ENCODE assay signal across 16 cellular contexts in the genomic region with DNA sequence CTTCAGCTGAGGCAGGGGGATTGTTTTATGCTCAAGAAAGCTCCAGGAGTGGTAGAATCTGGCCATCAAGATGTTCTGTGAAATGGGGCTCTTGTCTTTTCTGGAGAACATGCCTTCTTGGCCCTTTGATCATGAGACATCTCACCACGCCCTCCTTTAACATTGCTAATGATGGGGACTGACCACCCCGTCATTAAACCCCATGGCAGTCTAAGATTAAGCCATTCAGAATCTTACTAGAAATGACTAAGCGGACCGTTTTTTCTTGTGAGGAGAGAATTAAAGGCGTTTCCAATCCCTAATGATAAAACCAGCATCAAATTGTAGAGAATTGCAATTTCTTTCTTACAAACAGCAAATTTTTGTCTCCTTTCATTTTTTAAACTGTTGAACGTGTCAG.
DNase-seq lines count a peak whose midpoint lies in the region; ATAC-seq and TF ChIP-seq lines count a peak whose summit lies in the region.
"Had no signal": no experiment of that assay in that cellular context is flagged by ENCODE, and none has a peak within 500 bp of the region (broad histone marks: within the 10 kb centered on the region; RNA-seq: fewer than 3 reads in every experiment).

No MANE protein-coding gene starts in this region.

- H3K27me3 ChIP-seq in heart right ventricle (peaks cover 0 to 4% (median 0%) of the 10 kb centered on the region in 7 donors), esophagus (ENCODE audit: control insufficient read depth in 1 of 2, insufficient read depth in 2 of 2, low read length in 2 of 2) (no peaks in the 10 kb centered on the region)

- no peaks in the 10 kb centered on the region for H3K27me3 Mint-ChIP-seq in osteocyte (ENCODE audit: unreplicated experiment)
- peaks cover 88% of the 10 kb centered on the region for H3K27me3 Mint-ChIP-seq in stimulated activated naive CD8-positive, alpha-beta T cell treated with anti-CD3 and anti-CD28 coated beads, Interleukin-15, amount 100 ng/mL, for 72 hours

- peak overlapping the region; percentile 98 for H3K27ac Mint-ChIP-seq in osteocyte (ENCODE audit: unreplicated experiment)
- no peak overlapping the region for H3K27ac Mint-ChIP-seq in stimulated activated naive CD8-positive, alpha-beta T cell treated with anti-CD3 and anti-CD28 coated beads, Interleukin-15, amount 100 ng/mL, for 72 hours
- H3K27ac Mint-ChIP-seq: activated CD4-positive, alpha-beta memory T cell treated with anti-CD3 and anti-CD28 coated beads for 36 hours; activated naive CD4-positive, alpha-beta T cell treated with anti-CD3 and anti-CD28 coated beads for 36 hours; naive thymus-derived CD4-positive, alpha-beta T cell; stimulated activated memory B cell treated with anti-CD40 and anti-IgM and Interleukin-4, amounts not matched to agents 10 μg/mL and 1 μg/mL and 100 μg/mL, for 72 hours had no signal

- TF ChIP-seq CTCF in heart right ventricle (IDR thresholded peaks at IDR 0.05) = no peak
- TF ChIP-seq CTCF in osteocyte (IDR thresholded peaks at IDR 0.05) = no peak

- no peak overlapping the region for H3K4me3 Mint-ChIP-seq in osteocyte (ENCODE audit: unreplicated experiment)
- no peak overlapping the region for H3K4me3 Mint-ChIP-seq in stimulated activated naive CD8-positive, alpha-beta T cell treated with anti-CD3 and anti-CD28 coated beads, Interleukin-15, amount 100 ng/mL, for 72 hours
- H3K4me3 Mint-ChIP-seq: activated CD4-positive, alpha-beta memory T cell treated with anti-CD3 and anti-CD28 coated beads for 36 hours; activated naive CD4-positive, alpha-beta T cell treated with anti-CD3 and anti-CD28 coated beads for 36 hours; naive thymus-derived CD4-positive, alpha-beta T cell; stimulated activated memory B cell treated with anti-CD40 and anti-IgM and Interleukin-4, amounts not matched to agents 10 μg/mL and 1 μg/mL and 100 μg/mL, for 72 hours had no signal

- no peaks in the 10 kb centered on the region for H3K9me3 ChIP-seq in heart right ventricle
- H3K9me3 ChIP-seq in esophagus (ENCODE audit: control insufficient read depth in 2 of 2, insufficient read depth in 1 of 2, low read depth in 1 of 2, low read length in 1 of 2) = no peaks in the 10 kb centered on the region

- peaks cover 98% of the 10 kb centered on the region for H3K4me1 Mint-ChIP-seq in osteocyte (ENCODE audit: unreplicated experiment)
- no peaks in the 10 kb centered on the region for H3K4me1 Mint-ChIP-seq in stimulated activated naive CD8-positive, alpha-beta T cell treated with anti-CD3 and anti-CD28 coated beads, Interleukin-15, amount 100 ng/mL, for 72 hours
- H3K4me1 Mint-ChIP-seq: stimulated activated memory B cell treated with anti-CD40 and anti-IgM and Interleukin-4, amounts not matched to agents 10 μg/mL and 1 μg/mL and 100 μg/mL, for 72 hours had no signal

- no peaks in the 10 kb centered on the region for H3K9me3 Mint-ChIP-seq in osteocyte (ENCODE audit: unreplicated experiment)
- no peaks in the 10 kb centered on the region for H3K9me3 Mint-ChIP-seq in stimulated activated naive CD8-positive, alpha-beta T cell treated with anti-CD3 and anti-CD28 coated beads, Interleukin-15, amount 100 ng/mL, for 72 hours
- H3K9me3 Mint-ChIP-seq: activated CD4-positive, alpha-beta memory T cell treated with anti-CD3 and anti-CD28 coated beads for 36 hours; activated naive CD4-positive, alpha-beta T cell treated with anti-CD3 and anti-CD28 coated beads for 36 hours; stimulated activated memory B cell treated with anti-CD40 and anti-IgM and Interleukin-4, amounts not matched to agents 10 μg/mL and 1 μg/mL and 100 μg/mL, for 72 hours had no signal

- ATAC-seq in heart right ventricle (peak in 1 of 8 donors; percentile 4), Right ventricle myocardium superior (ENCODE audit: poor library complexity) (no peak)
- ATAC-seq in stimulated activated naive CD8-positive, alpha-beta T cell treated with anti-CD3 and anti-CD28 coated beads, Interleukin-15, amount 100 ng/mL, for 72 hours = no peak
- ATAC-seq: K562; naive thymus-derived CD4-positive, alpha-beta T cell; stimulated activated memory B cell treated with anti-CD40 and anti-IgM and Interleukin-4, amounts not matched to agents 10 μg/mL and 1 μg/mL and 100 μg/mL, for 72 hours had no signal

- H3K4me1 ChIP-seq in heart right ventricle (peaks cover 13 to 90% (median 76%) of the 10 kb centered on the region in 9 donors), esophagus (ENCODE audit: control insufficient read depth in 2 of 2, insufficient read depth in 2 of 2, low read length in 1 of 2) (no peaks in the 10 kb centered on the region), urinary bladder (ENCODE audit: insufficient read depth) (no peaks in the 10 kb centered on the region)

- WGBS in heart right ventricle, 2 donors = 64 to 69% methylated on average over 6 of the region's 6 CpGs
- 54 to 62% methylated on average over 6 of the region's 6 CpGs for WGBS in esophagus, 2 donors
- 43% methylated on average over 6 of the region's 6 CpGs for WGBS in urinary bladder

- peaks cover 24% of the 10 kb centered on the region for H3K36me3 Mint-ChIP-seq in osteocyte (ENCODE audit: unreplicated experiment)
- H3K36me3 Mint-ChIP-seq: activated CD4-positive, alpha-beta memory T cell treated with anti-CD3 and anti-CD28 coated beads for 36 hours; naive thymus-derived CD4-positive, alpha-beta T cell; stimulated activated memory B cell treated with anti-CD40 and anti-IgM and Interleukin-4, amounts not matched to agents 10 μg/mL and 1 μg/mL and 100 μg/mL, for 72 hours had no signal

- peak overlapping the region; percentile 69 to 94 (median 81) for H3K27ac ChIP-seq in heart right ventricle
- peak overlapping the region; percentile 73 to 86 for H3K27ac ChIP-seq in esophagus (ENCODE audit: low read depth in 2 of 2, low read length in 1 of 2)
- H3K27ac ChIP-seq in urinary bladder (ENCODE audit: low read depth) = peak overlapping the region; percentile 84

- DNase-seq in heart right ventricle (no peak), Right ventricle myocardium superior (no peak), osteocyte (ENCODE audit: extremely low spot score, unreplicated experiment) (no peak), NCI-H128 (lab: John Stamatoyannopoulos, UW; ENCODE audit: unreplicated experiment) (no peak), EL (no peak)
- no peak for DNase-seq in stimulated activated naive CD8-positive, alpha-beta T cell treated with anti-CD3 and anti-CD28 coated beads, Interleukin-15, amount 100 ng/mL, for 72 hours
- DNase-seq: activated CD4-positive, alpha-beta memory T cell treated with anti-CD3 and anti-CD28 coated beads for 36 hours; activated naive CD4-positive, alpha-beta T cell treated with anti-CD3 and anti-CD28 coated beads for 36 hours; effector CD4-positive, alpha-beta T cell; naive thymus-derived CD4-positive, alpha-beta T cell; NCI-H2029 treated with DMSO at 0.1 percent for 48 hours; T-helper 1 cell had no signal

- H3K4me3 ChIP-seq in heart right ventricle (peak overlapping the region in 1 of 10 donors; percentile 34), esophagus (ENCODE audit: low read depth in 1 of 2, low read length in 2 of 2) (no peak overlapping the region), urinary bladder (ENCODE audit: low read depth, low read length) (no peak overlapping the region)
- H3K4me3 ChIP-seq: K562 had no signal

- intact Hi-C loops in heart right ventricle (cut with DNase I) = loop anchor here in 1 of 10 donors (5.0 kb wide), 1 partner anchor 34 kb away; no protein-coding TSS in a partner anchor
- intact Hi-C loops in Right ventricle myocardium superior (cut with DNase I) = no loop called here

- peaks cover 0 to 3% (median 0%) of the 10 kb centered on the region in 9 donors for H3K36me3 ChIP-seq in heart right ventricle
- H3K36me3 ChIP-seq in esophagus (ENCODE audit: control insufficient read depth in 2 of 2, insufficient read depth in 2 of 2, low read length in 1 of 2) = no peaks in the 10 kb centered on the region
- H3K36me3 ChIP-seq in urinary bladder (ENCODE audit: insufficient read depth) = no peaks in the 10 kb centered on the region
